ENCODE assay signal across 1 cellular context in the genomic region with DNA sequence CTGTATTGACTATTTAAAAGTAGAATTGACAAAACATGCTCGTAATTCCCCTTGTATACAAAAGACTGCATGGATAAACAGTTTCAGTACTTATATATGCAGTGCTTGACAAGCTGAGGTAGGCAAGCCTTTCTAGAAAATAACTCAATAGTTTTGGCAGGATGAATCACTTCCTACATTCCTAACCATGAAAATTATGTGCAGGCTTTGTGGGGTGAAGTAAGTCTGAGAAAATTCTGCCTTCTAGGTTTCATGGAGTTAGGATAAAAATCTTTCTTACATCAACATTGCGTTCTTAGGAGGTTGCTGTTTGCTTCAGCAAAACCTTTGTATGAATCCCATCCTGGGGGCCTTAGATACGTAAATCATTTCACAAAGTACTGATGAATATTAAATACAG.
TF ChIP-seq lines count a peak whose summit lies in the region.

No MANE protein-coding gene starts in this region.

TF ChIP-seq in IMR-90, 13 proteins besides CTCF, POLR2A, EP300 and RAD21:
- TF ChIP-seq, protein P1, sequence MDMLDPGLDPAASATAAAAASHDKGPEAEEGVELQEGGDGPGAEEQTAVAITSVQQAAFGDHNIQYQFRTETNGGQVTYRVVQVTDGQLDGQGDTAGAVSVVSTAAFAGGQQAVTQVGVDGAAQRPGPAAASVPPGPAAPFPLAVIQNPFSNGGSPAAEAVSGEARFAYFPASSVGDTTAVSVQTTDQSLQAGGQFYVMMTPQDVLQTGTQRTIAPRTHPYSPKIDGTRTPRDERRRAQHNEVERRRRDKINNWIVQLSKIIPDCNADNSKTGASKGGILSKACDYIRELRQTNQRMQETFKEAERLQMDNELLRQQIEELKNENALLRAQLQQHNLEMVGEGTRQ (IDR thresholded peaks at IDR 0.05; ENCODE audit: low read depth, low read length), result no peak
- TF ChIP-seq CHD1 (IDR thresholded peaks at IDR 0.05; ENCODE audit: low read depth, low read length) (no peak), CEBPB (IDR thresholded peaks at IDR 0.05; ENCODE audit: low read depth, low read length) (no peak), NFE2L2 (IDR thresholded peaks at IDR 0.05; ENCODE audit: low read depth, low read length) (no peak), FOS (IDR thresholded peaks at IDR 0.05; ENCODE audit: low read depth, low read length) (no peak), SMC3 (IDR thresholded peaks at IDR 0.05; ENCODE audit: low read depth, low read length) (no peak), RCOR1 (IDR thresholded peaks at IDR 0.05; ENCODE audit: insufficient replicate concordance, low read length) (no peak), BHLHE40 (IDR thresholded peaks at IDR 0.05; ENCODE audit: low read depth, low read length) (no peak), RFX5 (IDR thresholded peaks at IDR 0.05; ENCODE audit: low read depth, low read length) (no peak), MAZ (IDR thresholded peaks at IDR 0.05; ENCODE audit: borderline replicate concordance, low read depth, low read length) (no peak), MAFK (IDR thresholded peaks at IDR 0.05; ENCODE audit: low read depth, low read length) (no peak), MXI1 (IDR thresholded peaks at IDR 0.05; ENCODE audit: borderline replicate concordance, low read depth, low read length) (no peak)
- TF ChIP-seq, protein P2, sequence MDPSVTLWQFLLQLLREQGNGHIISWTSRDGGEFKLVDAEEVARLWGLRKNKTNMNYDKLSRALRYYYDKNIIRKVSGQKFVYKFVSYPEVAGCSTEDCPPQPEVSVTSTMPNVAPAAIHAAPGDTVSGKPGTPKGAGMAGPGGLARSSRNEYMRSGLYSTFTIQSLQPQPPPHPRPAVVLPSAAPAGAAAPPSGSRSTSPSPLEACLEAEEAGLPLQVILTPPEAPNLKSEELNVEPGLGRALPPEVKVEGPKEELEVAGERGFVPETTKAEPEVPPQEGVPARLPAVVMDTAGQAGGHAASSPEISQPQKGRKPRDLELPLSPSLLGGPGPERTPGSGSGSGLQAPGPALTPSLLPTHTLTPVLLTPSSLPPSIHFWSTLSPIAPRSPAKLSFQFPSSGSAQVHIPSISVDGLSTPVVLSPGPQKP (IDR thresholded peaks at IDR 0.05; ENCODE audit: borderline replicate concordance, low read depth, low read length), result no peak
